In genomic region chr3:39086066-39086657, GRCh38 we compare ENCODE assay signal across 21 cellular contexts. TPM values are rescaled to one million over a fixed set of nuclear protein-coding genes. Genes with fewer than 3 reads are reported as not detected.
DNase-seq lines count a peak whose midpoint lies in the region; ATAC-seq and TF ChIP-seq lines count a peak whose summit lies in the region.
"Had no signal": no experiment of that assay in that cellular context is flagged by ENCODE, and none has a peak within 500 bp of the region (broad histone marks: within the 10 kb centered on the region; RNA-seq: fewer than 3 reads in every experiment).

No MANE protein-coding gene starts in this region.

- no peak for TF ChIP-seq EP300 in upper lobe of left lung (IDR thresholded peaks at IDR 0.05)

- H3K36me3 Mint-ChIP-seq in naive thymus-derived CD4-positive, alpha-beta T cell = peaks cover 12 to 57% (median 23%) of the 10 kb centered on the region in 5 donors

- dilution Hi-C loops in mammary epithelial cell (cut with HindIII; ENCODE audit: low sequenced_read_pairs) = no loop called here

- in situ Hi-C loops in mammary epithelial cell (cut with MboI; ENCODE audit: low sequenced_read_pairs in 2 of 2) = no loop called here

- H3K27me3 ChIP-seq in naive thymus-derived CD4-positive, alpha-beta T cell (ENCODE audit: control insufficient read depth in 2 of 2, insufficient read depth in 2 of 2, low read length in 2 of 2) = no peaks in the 10 kb centered on the region
- H3K27me3 ChIP-seq in upper lobe of left lung (no peaks in the 10 kb centered on the region), mammary epithelial cell (ENCODE audit: insufficient read depth, low read length) (no peaks in the 10 kb centered on the region)
- H3K27me3 ChIP-seq: tibial artery had no signal

- no peaks in the 10 kb centered on the region for H3K9me3 Mint-ChIP-seq in naive thymus-derived CD4-positive, alpha-beta T cell

- no peaks in the 10 kb centered on the region for H3K4me1 ChIP-seq in naive thymus-derived CD4-positive, alpha-beta T cell (ENCODE audit: control insufficient read depth in 2 of 2, insufficient read depth in 2 of 2, low read length in 2 of 2)
- H3K4me1 ChIP-seq in upper lobe of left lung = no peaks in the 10 kb centered on the region
- no peaks in the 10 kb centered on the region for H3K4me1 ChIP-seq in mammary epithelial cell (ENCODE audit: insufficient read depth, low read length)
- H3K4me1 ChIP-seq: tibial artery had no signal

- DNase-seq in naive thymus-derived CD4-positive, alpha-beta T cell = no peak
- no peak for DNase-seq in upper lobe of left lung
- no peak for DNase-seq in mammary epithelial cell
- no peak for DNase-seq in stimulated activated CD4-positive, alpha-beta T cell treated with anti-CD3 and anti-CD28 coated beads, Interleukin-2, amount 100 ng/mL, for 48 hours
- DNase-seq: activated CD8-positive, alpha-beta memory T cell treated with anti-CD3 and anti-CD28 coated beads for 24 hours; activated effector memory CD4-positive, alpha-beta T cell treated with Interleukin-2 at 50 U/mL for 16 hours; AML-193; amygdala; cerebellar nuclear complex; NCI-H1694; NCI-H2227 treated with DMSO at 0.1 percent for 48 hours; NK-92 treated with Interleukin-12 subunit alpha and Interleukin-12 subunit beta, amount 100 ng/mL, for 24 hours; Right ventricle myocardium superior; tibial artery; WERI-Rb-1 had no signal

- H3K4me3 Mint-ChIP-seq in naive thymus-derived CD4-positive, alpha-beta T cell = no peak overlapping the region

- intact Hi-C loops in naive thymus-derived CD4-positive, alpha-beta T cell (cut with micrococcal nuclease) = no loop called here
- intact Hi-C loops in mammary epithelial cell (cut with micrococcal nuclease) = no loop called here

- no peak overlapping the region for H3K4me2 ChIP-seq in mammary epithelial cell (ENCODE audit: insufficient read depth, low read depth, low read length)

- ATAC-seq in GM18505 (IDR thresholded peaks at IDR 0.05; ENCODE audit: unreplicated experiment) (peak; percentile 74), GM21717 (IDR thresholded peaks at IDR 0.05; ENCODE audit: unreplicated experiment) (peak; percentile 69), HG03469 (IDR thresholded peaks at IDR 0.05; ENCODE audit: unreplicated experiment) (peak; percentile 61), GM19455 (IDR thresholded peaks at IDR 0.05; ENCODE audit: unreplicated experiment) (no peak), upper lobe of left lung (ENCODE audit: low FRiP score in 2 of 2) (no peak)
- peak; percentile 37 for ATAC-seq in naive thymus-derived CD4-positive, alpha-beta T cell
- ATAC-seq: sciatic nerve had no signal

- POLR2A ChIA-PET in naive thymus-derived CD4-positive, alpha-beta T cell (lab: Charles Lee) = no interaction called here

- no peaks in the 10 kb centered on the region for H3K27me3 Mint-ChIP-seq in naive thymus-derived CD4-positive, alpha-beta T cell

- WGBS in upper lobe of left lung, 2 donors = 86 to 90% methylated on average over 4 of the region's 4 CpGs
- 98% methylated on average over 4 of the region's 4 CpGs for WGBS in mammary epithelial cell (ENCODE audit: low coverage, missing lambda C conversion rate)

- TF ChIP-seq POLR2A in GM18505 (IDR thresholded peaks at IDR 0.05; ENCODE audit: borderline replicate concordance, extremely low read depth, insufficient read depth, insufficient read length) = no peak
- no peak for TF ChIP-seq POLR2A in upper lobe of left lung (IDR thresholded peaks at IDR 0.05)

- no peak overlapping the region for H3K27ac ChIP-seq in naive thymus-derived CD4-positive, alpha-beta T cell (ENCODE audit: low read depth, low read length)
- H3K27ac ChIP-seq in upper lobe of left lung (no peak overlapping the region), mammary epithelial cell (ENCODE audit: insufficient read depth, low read depth, low read length) (no peak overlapping the region)
- H3K27ac ChIP-seq: tibial artery, WERI-Rb-1 had no signal

- no TSS peak for BruUV-seq in mammary epithelial cell (replicated peaks; lab: Mats Ljungman, UMichigan)

- H3K4me1 Mint-ChIP-seq in naive thymus-derived CD4-positive, alpha-beta T cell = peaks cover 0 to 7% (median 0%) of the 10 kb centered on the region in 7 donors

- no peaks in the 10 kb centered on the region for H3K79me2 ChIP-seq in mammary epithelial cell (ENCODE audit: insufficient read depth, low read length)

- H3K9ac ChIP-seq in mammary epithelial cell (ENCODE audit: insufficient read depth, low read length) = no peak overlapping the region

- TF ChIP-seq CTCF in upper lobe of left lung (IDR thresholded peaks at IDR 0.05) (no peak), mammary epithelial cell (conservative IDR thresholded peaks at IDR 0.05 in 1 of 2, IDR thresholded peaks at IDR 0.05 in 1 of 2; ENCODE audit: extremely low read depth in 1 of 2, insufficient read depth in 1 of 2, low read depth in 1 of 2, low read length in 2 of 2) (no peak)

- no peak overlapping the region for H3K4me3 ChIP-seq in naive thymus-derived CD4-positive, alpha-beta T cell (ENCODE audit: low read length)
- H3K4me3 ChIP-seq in upper lobe of left lung (no peak overlapping the region), mammary epithelial cell (replicated peaks in 1 of 3; ENCODE audit: insufficient read depth in 1 of 3, low read depth in 2 of 3, low read length in 3 of 3) (no peak overlapping the region)
- H3K4me3 ChIP-seq: tibial artery had no signal

- H4K20me1 ChIP-seq in mammary epithelial cell (ENCODE audit: insufficient read depth, low read length) = no peaks in the 10 kb centered on the region

- H3K27ac Mint-ChIP-seq in naive thymus-derived CD4-positive, alpha-beta T cell = peak overlapping the region in 4 of 9 donors; percentile 16 to 32 (median 21)

- no peaks in the 10 kb centered on the region for H3K9me3 ChIP-seq in naive thymus-derived CD4-positive, alpha-beta T cell (ENCODE audit: control insufficient read depth in 2 of 3, low read length in 3 of 3)
- H3K9me3 ChIP-seq in upper lobe of left lung (no peaks in the 10 kb centered on the region), mammary epithelial cell (replicated peaks; ENCODE audit: insufficient read depth, low read length) (no peaks in the 10 kb centered on the region)
- H3K9me3 ChIP-seq: tibial artery had no signal

- H2AFZ ChIP-seq in mammary epithelial cell (ENCODE audit: low read depth, low read length) = no peak overlapping the region

- peaks cover 16 to 74% (median 17%) of the 10 kb centered on the region in 3 experiments for H3K36me3 ChIP-seq in naive thymus-derived CD4-positive, alpha-beta T cell (ENCODE audit: control insufficient read depth in 2 of 3, insufficient read depth in 3 of 3, low read length in 3 of 3)
- H3K36me3 ChIP-seq in upper lobe of left lung (peaks cover 21 to 82% (median 40%) of the 10 kb centered on the region in 4 donors), mammary epithelial cell (ENCODE audit: insufficient read depth, low read length) (peaks cover 5% of the 10 kb centered on the region)

- CTCF ChIA-PET in naive thymus-derived CD4-positive, alpha-beta T cell (lab: Charles Lee) = interaction anchor here (1.0 kb wide), 1 partner anchor 20 kb away, joined by 3 read pairs; no protein-coding TSS in a partner anchor
- CTCF ChIA-PET in mammary epithelial cell (lab: Charles Lee; ENCODE audit: low non-redundant PET) = interaction anchor here (0.5 kb wide), 2 partner anchors 263 to 1801 kb away, joined by 3 read pairs; no protein-coding TSS in a partner anchor

RNA-seq across cellular contexts. Expression of gene GORASP1, which starts 21.3 kb away (rescaled TPM):
- total RNA-seq in naive thymus-derived CD4-positive, alpha-beta T cell = 10 to 100 TPM; 28.2 to 58.5 (median 44.6) TPM
- 10 to 100 TPM; 14.8 to 22.0 TPM for polyA plus RNA-seq in naive thymus-derived CD4-positive, alpha-beta T cell
- total RNA-seq in upper lobe of left lung (10 to 100 TPM; 71.1 to 99.5 (median 79.8) TPM), mammary epithelial cell (10 to 100 TPM; 47.0 to 51.3 TPM)
- 37.7 TPM for polyA plus RNA-seq in mammary epithelial cell
- polyA minus RNA-seq in mammary epithelial cell = 73.7 TPM

RNA-seq across cellular contexts. Expression of gene TTC21A, which starts 21.3 kb away (rescaled TPM):
- total RNA-seq in naive thymus-derived CD4-positive, alpha-beta T cell = 1 to 10 TPM; 2.8 to 9.7 (median 5.3) TPM
- polyA plus RNA-seq in naive thymus-derived CD4-positive, alpha-beta T cell = under 1 TPM; 0.37 to 0.63 TPM
- total RNA-seq in upper lobe of left lung = 10 to 100 TPM in 4 of 6 donors, 1 to 10 TPM in 2; 7.4 to 52.4 (median 14.3) TPM
- total RNA-seq in mammary epithelial cell = 1 to 10 TPM; 5.2 to 5.7 TPM
- 1.3 TPM for polyA plus RNA-seq in mammary epithelial cell
- not detected for polyA minus RNA-seq in mammary epithelial cell

RNA-seq across cellular contexts. Expression of gene WDR48, which starts 34.3 kb away (rescaled TPM):
- 10 to 100 TPM; 46.7 to 97.7 (median 68.0) TPM for total RNA-seq in naive thymus-derived CD4-positive, alpha-beta T cell
- 10 to 100 TPM; 37.5 to 46.6 TPM for polyA plus RNA-seq in naive thymus-derived CD4-positive, alpha-beta T cell
- total RNA-seq in upper lobe of left lung (10 to 100 TPM in 5 of 6 donors, 1 to 10 TPM in 1; 9.7 to 30.2 (median 25.5) TPM), mammary epithelial cell (10 to 100 TPM; 28.8 to 31.6 TPM)
- 11.7 TPM for polyA plus RNA-seq in mammary epithelial cell
- 8.3 TPM for polyA minus RNA-seq in mammary epithelial cell

RNA-seq across cellular contexts. Expression of gene SCN11A, which starts 34.4 kb away (rescaled TPM):
- total RNA-seq in naive thymus-derived CD4-positive, alpha-beta T cell = under 1 TPM; 0.07 to 0.32 (median 0.19) TPM
- polyA plus RNA-seq in naive thymus-derived CD4-positive, alpha-beta T cell = not detected
- total RNA-seq in upper lobe of left lung (1 to 10 TPM in 1 of 6 donors, under 1 TPM in 4, not detected in 1; 0.09 to 1.0 (median 0.10) TPM), mammary epithelial cell (not detected)
- not detected for polyA plus RNA-seq in mammary epithelial cell
- not detected for polyA minus RNA-seq in mammary epithelial cell
- total RNA-seq: osteoblast had no signal

Comparison
In these comparisons a context has a peak if more than half of its experiments do, and no peak if none do; other contexts are left out.
1. ATAC-seq: peak in GM18505 (single experiment), GM21717 (single experiment), HG03469 (single experiment) and naive thymus-derived CD4-positive, alpha-beta T cell (single experiment); none in GM19455 (single experiment) and upper lobe of left lung (0 of 2).